ENCODE assay signal across 16 cellular contexts in genomic region chr14:103301512-103302197, GRCh38.
"Had no signal": no experiment of that assay in that cellular context is flagged by ENCODE, and none has a peak within 500 bp of the region (broad histone marks: within the 10 kb centered on the region; RNA-seq: fewer than 3 reads in every experiment).

No MANE protein-coding gene starts in this region.

- H3K4me2 ChIP-seq: neural progenitor cell had no signal

- H3K9me3 Mint-ChIP-seq: activated T-cell treated with anti-CD3 and anti-CD28 coated beads, Interleukin-2, amount 50 U/mL, for 4 hours; neural progenitor cell; T-helper 2 cell treated with Interferon-gamma antibody and Interleukin-4, amounts not matched to agents 5 μg/mL and 100 μg/mL, for 36 hours had no signal

- H3K9me3 ChIP-seq: left ventricle myocardium inferior, uterus had no signal

- H3K4me3 ChIP-seq: heart left ventricle, left ventricle myocardium inferior, neural progenitor cell, tibial artery, uterus had no signal

- H3K4me1 ChIP-seq: heart left ventricle, left ventricle myocardium inferior, neural progenitor cell, tibial artery, uterus had no signal

- H3K4me3 Mint-ChIP-seq: activated CD8-positive, alpha-beta memory T cell treated with anti-CD3 and anti-CD28 coated beads, Interleukin-2, amount 10 ng/mL, durations not matched to agents 7 days and 5 days; activated naive CD8-positive, alpha-beta T cell; activated T-cell treated with anti-CD3 and anti-CD28 coated beads, Interleukin-2, amount 50 U/mL, for 4 hours; brain; neural progenitor cell; T-helper 2 cell treated with Interferon-gamma antibody and Interleukin-4, amounts not matched to agents 5 μg/mL and 100 μg/mL, for 36 hours had no signal

- H3K27ac Mint-ChIP-seq: activated CD8-positive, alpha-beta memory T cell treated with anti-CD3 and anti-CD28 coated beads, Interleukin-2, amount 10 ng/mL, durations not matched to agents 7 days and 5 days; activated naive CD8-positive, alpha-beta T cell; brain; neural progenitor cell; T-helper 2 cell treated with Interferon-gamma antibody and Interleukin-4, amounts not matched to agents 5 μg/mL and 100 μg/mL, for 36 hours had no signal

- DNase-seq: activated CD4-positive, alpha-beta T cell treated with anti-CD3 and anti-CD28 coated beads, Interleukin-2, amount 50 U/mL, for 48 hours; activated CD4-positive, CD25-positive, alpha-beta regulatory T cell treated with anti-CD3 and anti-CD28 coated beads, Interleukin-2, amount 50 U/mL, for 72 hours; activated CD8-positive, alpha-beta memory T cell treated with anti-CD3 and anti-CD28 coated beads, Interleukin-2, amount 10 ng/mL, durations not matched to agents 7 days and 5 days; activated gamma-delta T cell; activated T-cell treated with anti-CD3 and anti-CD28 coated beads, Interleukin-2, amount 50 U/mL, for 4 hours; amygdala; foreskin melanocyte; heart left ventricle; islet precursor cell; left ventricle myocardium inferior; uterus had no signal

- H3K27me3 ChIP-seq: neural progenitor cell, uterus had no signal

- H3K36me3 ChIP-seq: heart left ventricle, left ventricle myocardium inferior, neural progenitor cell, tibial artery, uterus had no signal

- H3K9ac ChIP-seq: neural progenitor cell had no signal

- H3K27ac ChIP-seq: heart left ventricle, left ventricle myocardium inferior, neural progenitor cell, tibial artery, uterus had no signal

- H3K36me3 Mint-ChIP-seq: activated CD8-positive, alpha-beta memory T cell treated with anti-CD3 and anti-CD28 coated beads, Interleukin-2, amount 10 ng/mL, durations not matched to agents 7 days and 5 days; activated naive CD8-positive, alpha-beta T cell; brain; neural progenitor cell had no signal

- H2AFZ ChIP-seq: neural progenitor cell had no signal

- ATAC-seq: activated CD8-positive, alpha-beta memory T cell treated with anti-CD3 and anti-CD28 coated beads, Interleukin-2, amount 10 ng/mL, durations not matched to agents 7 days and 5 days; activated T-cell treated with anti-CD3 and anti-CD28 coated beads, Interleukin-2, amount 50 U/mL, for 4 hours; heart left ventricle had no signal
